Comparison of ENCODE assay signal across 9 cellular contexts in the genomic region with DNA sequence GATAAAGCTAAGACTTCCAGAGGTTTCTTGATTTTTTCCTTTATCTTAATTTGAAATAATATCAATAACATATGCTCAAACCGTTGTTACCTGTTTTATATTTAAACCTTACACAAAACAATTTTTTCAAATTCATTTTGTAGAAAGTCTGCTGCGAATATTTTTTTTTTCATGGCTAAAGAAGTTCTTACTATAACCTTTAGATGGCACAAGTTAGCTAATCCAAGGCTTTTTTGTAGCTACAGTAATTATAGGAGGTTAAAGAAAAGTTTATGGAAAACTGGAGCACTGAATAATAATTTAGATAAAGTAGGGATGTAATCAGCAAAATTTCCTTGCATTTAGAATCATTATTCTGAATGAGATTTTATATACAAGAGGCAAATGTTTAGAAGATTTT.
DNase-seq lines count a peak whose midpoint lies in the region; ATAC-seq and TF ChIP-seq lines count a peak whose summit lies in the region.
"Had no signal": no experiment of that assay in that cellular context is flagged by ENCODE, and none has a peak within 500 bp of the region (broad histone marks: within the 10 kb centered on the region; RNA-seq: fewer than 3 reads in every experiment).

No MANE protein-coding gene starts in this region.

- H3K4me3 Mint-ChIP-seq in activated T-cell treated with anti-CD3 and anti-CD28 coated beads, Interleukin-2, amount 50 U/mL, for 72 hours, result no peak overlapping the region
- H3K4me3 Mint-ChIP-seq: activated naive CD8-positive, alpha-beta T cell treated with anti-CD3 and anti-CD28 coated beads, Interleukin-2, amount 10 ng/mL, durations not matched to agents 7 days and 5 days had no signal

- no peak overlapping the region for H3K27ac Mint-ChIP-seq in activated T-cell treated with anti-CD3 and anti-CD28 coated beads, Interleukin-2, amount 50 U/mL, for 72 hours
- H3K27ac Mint-ChIP-seq: activated naive CD8-positive, alpha-beta T cell treated with anti-CD3 and anti-CD28 coated beads, Interleukin-2, amount 10 ng/mL, durations not matched to agents 7 days and 5 days had no signal

- 23 to 25% (median 24%) methylated on average over 2 of the region's 2 CpGs for WGBS in heart left ventricle, 4 donors
- 14% methylated on average over 2 of the region's 2 CpGs for WGBS in right cardiac atrium

- no peaks in the 10 kb centered on the region for H3K9me2 ChIP-seq in OCI-LY7 (ENCODE audit: insufficient read depth, low read length)

- intact Hi-C loops in heart left ventricle (cut with DNase I), result loop anchor here in 8 of 10 donors (1.0 to 5.0 kb wide), 7 partner anchors 189 to 241 kb away; no protein-coding TSS in a partner anchor
- intact Hi-C loops in right cardiac atrium (cut with DNase I), result loop anchor here in 1 of 4 donors (5.0 kb wide), 1 partner anchor 191 kb away; no protein-coding TSS in a partner anchor
- intact Hi-C loops in OCI-LY7 (cut with micrococcal nuclease; ENCODE audit: unreplicated experiment), result no loop called here

- no peaks in the 10 kb centered on the region for H3K36me3 Mint-ChIP-seq in activated T-cell treated with anti-CD3 and anti-CD28 coated beads, Interleukin-2, amount 50 U/mL, for 72 hours (ENCODE audit: insufficient read depth in 2 of 2)
- H3K36me3 Mint-ChIP-seq: activated naive CD8-positive, alpha-beta T cell treated with anti-CD3 and anti-CD28 coated beads, Interleukin-2, amount 10 ng/mL, durations not matched to agents 7 days and 5 days had no signal

- POLR2A ChIA-PET in OCI-LY7 (lab: Charles Lee), result interaction anchor here (0.6 kb wide), 1 partner anchor 96 kb away, joined by 3 read pairs; no protein-coding TSS in a partner anchor

- ATAC-seq in heart left ventricle (no peak), right cardiac atrium (no peak), thoracic aorta (ENCODE audit: insufficient number of reproducible peaks, low FRiP score, low read depth) (no peak)
- no peak for ATAC-seq in activated T-cell treated with anti-CD3 and anti-CD28 coated beads, Interleukin-2, amount 50 U/mL, for 72 hours (replicated peaks in 1 of 2)

- no peaks in the 10 kb centered on the region for H3K27me3 Mint-ChIP-seq in activated T-cell treated with anti-CD3 and anti-CD28 coated beads, Interleukin-2, amount 50 U/mL, for 72 hours (ENCODE audit: low read depth)

- H3K9me3 Mint-ChIP-seq in activated T-cell treated with anti-CD3 and anti-CD28 coated beads, Interleukin-2, amount 50 U/mL, for 72 hours, result no peaks in the 10 kb centered on the region
- H3K9me3 Mint-ChIP-seq: activated naive CD8-positive, alpha-beta T cell treated with anti-CD3 and anti-CD28 coated beads, Interleukin-2, amount 10 ng/mL, durations not matched to agents 7 days and 5 days had no signal

- H3K4me3 ChIP-seq in heart left ventricle (no peak overlapping the region), right cardiac atrium (ENCODE audit: low read length) (no peak overlapping the region), OCI-LY7 (ENCODE audit: low read depth, low read length, poor library complexity, severe bottlenecking) (no peak overlapping the region), thoracic aorta (no peak overlapping the region)

- TF ChIP-seq CTCF in heart left ventricle (IDR thresholded peaks at IDR 0.05) (peak; percentile 36 to 69 (median 57)), OCI-LY7 (conservative IDR thresholded peaks at IDR 0.05; ENCODE audit: low read length) (peak; percentile 74), thoracic aorta (IDR thresholded peaks at IDR 0.05) (peak; percentile 81)

- H3K36me3 ChIP-seq in heart left ventricle, result no peaks in the 10 kb centered on the region
- H3K36me3 ChIP-seq in OCI-LY7 (ENCODE audit: insufficient read depth, low read length), result no peaks in the 10 kb centered on the region
- H3K36me3 ChIP-seq in thoracic aorta, result no peaks in the 10 kb centered on the region

- no peaks in the 10 kb centered on the region for H4K20me1 ChIP-seq in OCI-LY7 (ENCODE audit: insufficient read depth, low read length)

- no peak overlapping the region for H3K4me2 ChIP-seq in OCI-LY7 (ENCODE audit: low read length)

- no TSS peak for BruUV-seq in OCI-LY7 (replicated peaks; lab: Mats Ljungman, UMichigan)

- no peaks in the 10 kb centered on the region for H3K4me1 Mint-ChIP-seq in activated T-cell treated with anti-CD3 and anti-CD28 coated beads, Interleukin-2, amount 50 U/mL, for 72 hours (ENCODE audit: low read depth)
- H3K4me1 Mint-ChIP-seq: activated naive CD8-positive, alpha-beta T cell treated with anti-CD3 and anti-CD28 coated beads, Interleukin-2, amount 10 ng/mL, durations not matched to agents 7 days and 5 days had no signal

- DNase-seq in heart left ventricle (no peak), right cardiac atrium (no peak), OCI-LY7 (ENCODE audit: low spot score) (no peak), fibroblast of the conjunctiva (ENCODE audit: low read depth) (peak; percentile 31), thoracic aorta (ENCODE audit: low spot score) (no peak), ureter (ENCODE audit: low spot score) (no peak)
- no peak for DNase-seq in activated T-cell treated with anti-CD3 and anti-CD28 coated beads, Interleukin-2, amount 50 U/mL, for 72 hours
- DNase-seq in stimulated activated CD4-positive, alpha-beta T cell treated with anti-CD3 and anti-CD28 coated beads, Interleukin-4, amount 100 ng/mL, for 24 hours, result no peak
- DNase-seq: activated naive CD8-positive, alpha-beta T cell treated with anti-CD3 and anti-CD28 coated beads, Interleukin-2, amount 10 ng/mL, durations not matched to agents 7 days and 5 days had no signal

- no peaks in the 10 kb centered on the region for H3K4me1 ChIP-seq in heart left ventricle
- H3K4me1 ChIP-seq in right cardiac atrium (ENCODE audit: control insufficient read depth, insufficient read depth, low read length), result no peaks in the 10 kb centered on the region
- no peaks in the 10 kb centered on the region for H3K4me1 ChIP-seq in OCI-LY7 (ENCODE audit: insufficient read depth, low read length, poor library complexity, severe bottlenecking)
- peaks cover 0 to 9% of the 10 kb centered on the region in 2 donors for H3K4me1 ChIP-seq in thoracic aorta (ENCODE audit: control insufficient read depth in 1 of 2, low read depth in 2 of 2)

- no peak for TF ChIP-seq POLR2A in heart left ventricle (IDR thresholded peaks at IDR 0.05)

- H2AFZ ChIP-seq in OCI-LY7 (ENCODE audit: low read length), result no peak overlapping the region

- CTCF ChIA-PET in OCI-LY7 (lab: Charles Lee; ENCODE audit: unreplicated experiment), result no interaction called here

- H3K27me3 ChIP-seq in heart left ventricle (no peaks in the 10 kb centered on the region), right cardiac atrium (ENCODE audit: control insufficient read depth, insufficient read depth) (no peaks in the 10 kb centered on the region), thoracic aorta (replicated peaks; ENCODE audit: insufficient read depth) (no peaks in the 10 kb centered on the region)

- no peaks in the 10 kb centered on the region for H3K9me3 ChIP-seq in heart left ventricle
- H3K9me3 ChIP-seq in right cardiac atrium (ENCODE audit: control insufficient read depth, low read length), result no peaks in the 10 kb centered on the region
- H3K9me3 ChIP-seq in OCI-LY7 (ENCODE audit: low read length), result no peaks in the 10 kb centered on the region
- H3K9me3 ChIP-seq in thoracic aorta, result no peaks in the 10 kb centered on the region

- H3K79me2 ChIP-seq in OCI-LY7 (ENCODE audit: insufficient read depth, low read depth, low read length), result no peaks in the 10 kb centered on the region

- H3K27ac ChIP-seq in heart left ventricle (no peak overlapping the region), right cardiac atrium (ENCODE audit: low read length) (no peak overlapping the region), OCI-LY7 (ENCODE audit: low read depth, low read length, poor library complexity, severe bottlenecking) (no peak overlapping the region), thoracic aorta (no peak overlapping the region)
